ENCODE assay signal across 8 cellular contexts in the genomic region with DNA sequence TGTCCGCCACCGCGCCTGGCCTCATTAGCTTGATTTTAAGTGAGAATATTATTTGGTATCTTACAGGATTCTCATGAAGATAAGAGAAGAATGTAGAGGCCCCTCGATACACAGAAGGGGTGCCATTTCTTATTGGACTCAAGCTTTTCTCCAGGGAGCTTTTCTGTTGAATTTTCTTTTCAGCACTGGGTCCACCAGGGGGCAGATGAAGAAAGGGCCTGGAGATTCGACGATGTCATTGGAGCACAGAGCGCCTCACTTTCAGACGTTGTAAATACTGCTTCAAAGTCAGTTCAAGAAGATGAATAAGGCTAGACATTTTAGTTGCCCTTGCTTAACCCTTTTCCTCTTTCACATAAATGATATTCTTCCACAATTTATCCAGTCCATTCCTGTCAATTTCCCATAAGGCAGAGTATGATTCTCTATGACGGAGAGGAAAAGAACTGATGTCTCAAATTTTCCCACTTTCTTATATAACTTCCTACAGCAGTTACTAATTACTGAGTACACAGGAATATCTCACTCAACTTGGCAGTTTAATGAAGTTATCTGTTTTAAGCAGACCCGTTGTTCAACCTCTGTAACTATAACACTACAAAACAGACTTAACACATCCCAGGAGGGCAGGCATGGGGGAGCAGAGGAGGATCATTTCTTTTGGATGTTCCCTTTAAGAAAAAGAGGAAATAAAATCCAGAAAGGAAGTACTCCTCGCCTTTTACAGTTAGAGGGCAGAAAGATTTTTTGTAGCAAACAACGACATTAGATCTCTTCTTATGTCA. TPM values are rescaled to one million over a fixed set of nuclear protein-coding genes. Genes with fewer than 3 reads are reported as not detected.
A peak's percentile ranks its signal among the peaks of the same experiment; 100 is the strongest.
DNase-seq lines count a peak whose midpoint lies in the region; TF ChIP-seq lines count a peak whose summit lies in the region.

No MANE protein-coding gene starts in this region.

- TF ChIP-seq CTCF in AG10803 (conservative IDR thresholded peaks at IDR 0.05; ENCODE audit: low read length) (peak; percentile 91), tibial nerve (IDR thresholded peaks at IDR 0.05) (peak; percentile 68 to 87 (median 79))

- no peaks in the 10 kb centered on the region for H3K27me3 ChIP-seq in MG63
- no peaks in the 10 kb centered on the region for H3K27me3 ChIP-seq in tibial nerve

- H3K4me1 ChIP-seq in tibial nerve, result peaks cover 0 to 40% (median 21%) of the 10 kb centered on the region in 4 donors

- WGBS in tibial nerve, 2 donors, result 27 to 28% methylated on average over 12 of the region's 12 CpGs

- H3K9ac ChIP-seq in SK-N-MC (ENCODE audit: insufficient read length), result no peak overlapping the region

- H3K27ac ChIP-seq in SK-N-MC (no peak overlapping the region), tibial nerve (peak overlapping the region; percentile 60 to 87 (median 72))

- no peaks in the 10 kb centered on the region for H3K36me3 ChIP-seq in MG63
- no peaks in the 10 kb centered on the region for H3K36me3 ChIP-seq in SK-N-MC (ENCODE audit: insufficient read depth, low read length)
- H3K36me3 ChIP-seq in tibial nerve, result no peaks in the 10 kb centered on the region

- TF ChIP-seq POLR2A in tibial nerve (IDR thresholded peaks at IDR 0.05), result no peak

- no peaks in the 10 kb centered on the region for H3K36me3 Mint-ChIP-seq in activated naive CD4-positive, alpha-beta T cell treated with anti-CD3 and anti-CD28 coated beads, Interleukin-2, amount 50 U/mL, for 24 hours

- H3K4me3 ChIP-seq in AG10803 (ENCODE audit: low read length), result peak overlapping the region; percentile 11; the same call in 1 of the 2 replicates
- no peak overlapping the region for H3K4me3 ChIP-seq in MG63
- H3K4me3 ChIP-seq in SK-N-MC, result 0 out of 2 replicates have a peak overlapping the region, but pooled peaks have one; percentile 14
- H3K4me3 ChIP-seq in tibial nerve, result no peak overlapping the region

- H3K4me3 Mint-ChIP-seq in activated naive CD4-positive, alpha-beta T cell treated with anti-CD3 and anti-CD28 coated beads, Interleukin-2, amount 50 U/mL, for 24 hours, result peak overlapping the region; percentile 11

- peak overlapping the region; percentile 33 for H3K27ac Mint-ChIP-seq in activated naive CD4-positive, alpha-beta T cell treated with anti-CD3 and anti-CD28 coated beads, Interleukin-2, amount 50 U/mL, for 24 hours

- H3K9me3 ChIP-seq in MG63 (no peaks in the 10 kb centered on the region), SK-N-MC (ENCODE audit: low read depth, low read length) (no peaks in the 10 kb centered on the region), tibial nerve (no peaks in the 10 kb centered on the region)

- H3K9me3 Mint-ChIP-seq in activated naive CD4-positive, alpha-beta T cell treated with anti-CD3 and anti-CD28 coated beads, Interleukin-2, amount 50 U/mL, for 24 hours, result no peaks in the 10 kb centered on the region

- H3K4me1 Mint-ChIP-seq in activated naive CD4-positive, alpha-beta T cell treated with anti-CD3 and anti-CD28 coated beads, Interleukin-2, amount 50 U/mL, for 24 hours, result peaks cover 16% of the 10 kb centered on the region

- peak in 1 of 2 donors; percentile 3 for TF ChIP-seq EP300 in tibial nerve (IDR thresholded peaks at IDR 0.05)

- peak; percentile 82 for DNase-seq in AG10803 (ENCODE audit: low read depth)
- DNase-seq in GM19240 (ENCODE audit: insufficient read length, low spot score), result peak; percentile 94
- DNase-seq in MG63, result peak; percentile 42
- peak; percentile 45 for DNase-seq in SK-N-MC (ENCODE audit: low read depth, low spot score)
- peak; percentile 41 for DNase-seq in glomerular endothelial cell (ENCODE audit: extremely low read depth, low read depth, low spot score)
- DNase-seq in pons (ENCODE audit: low spot score), result peak; percentile 88
- peak; percentile 58 to 85 for DNase-seq in tibial nerve (ENCODE audit: low spot score in 2 of 2)

- peaks cover 3% of the 10 kb centered on the region for H3K27me3 Mint-ChIP-seq in activated naive CD4-positive, alpha-beta T cell treated with anti-CD3 and anti-CD28 coated beads, Interleukin-2, amount 50 U/mL, for 24 hours

RNA-seq across cellular contexts. Expression of a gene that starts 12.0 kb away (rescaled TPM):
- 42.4 and 46.1 TPM in 2 replicates for total RNA-seq in MG63 (2014; rRNA removed; shearing (Covaris generic); ENCODE audit: low replicate concordance)
- total RNA-seq in glomerular endothelial cell (4.6 and 13.7 TPM in 2 replicates), tibial nerve (1 to 10 TPM; 1.0 to 3.0 (median 1.8) TPM)

Comparison
In these comparisons a context has a peak if more than half of its experiments do, and no peak if none do; other contexts are left out.
1. DNase-seq: peak in every context shown above with its lines; median percentile 94 in GM19240; 88 in pons; 82 in AG10803; 72 in tibial nerve; 45 in SK-N-MC; 42 in MG63; 41 in glomerular endothelial cell.
2. H3K4me3 ChIP-seq: peak in AG10803 (single experiment) and SK-N-MC (single experiment); none in MG63 (single experiment) and tibial nerve (0 of 4).